1 cellular context compared by ENCODE assay signal in genomic region chr6:32189082-32189741, GRCh38.
TF ChIP-seq lines count a peak whose summit lies in the region.

No MANE protein-coding gene starts in this region.

TF ChIP-seq in HepG2, 621 proteins besides CTCF, POLR2A, EP300 and RAD21 (continued from another document):
- TF ChIP-seq ZNF609 (CRISPR knock-in tag; IDR thresholded peaks at IDR 0.05; ENCODE audit: borderline replicate concordance) (no peak), AGO1 (IDR thresholded peaks at IDR 0.05; ENCODE audit: low read depth, low read length, poor library complexity, severe bottlenecking) (no peak), MAF1 (CRISPR knock-in tag; IDR thresholded peaks at IDR 0.05; ENCODE audit: borderline replicate concordance) (no peak), CAMTA2 (CRISPR knock-in tag; IDR thresholded peaks at IDR 0.05; ENCODE audit: borderline replicate concordance) (no peak), GABPA (IDR thresholded peaks at IDR 0.05; ENCODE audit: low read depth, low read length) (no peak), GABPA (CRISPR knock-in tag; IDR thresholded peaks at IDR 0.05; ENCODE audit: low read depth) (no peak), ZNF562 (CRISPR knock-in tag; IDR thresholded peaks at IDR 0.05; ENCODE audit: borderline replicate concordance) (no peak), SNRNP70 (IDR thresholded peaks at IDR 0.05; ENCODE audit: low read depth, low read length) (no peak)
